Comparison of ENCODE assay signal across 11 cellular contexts in the genomic region with DNA sequence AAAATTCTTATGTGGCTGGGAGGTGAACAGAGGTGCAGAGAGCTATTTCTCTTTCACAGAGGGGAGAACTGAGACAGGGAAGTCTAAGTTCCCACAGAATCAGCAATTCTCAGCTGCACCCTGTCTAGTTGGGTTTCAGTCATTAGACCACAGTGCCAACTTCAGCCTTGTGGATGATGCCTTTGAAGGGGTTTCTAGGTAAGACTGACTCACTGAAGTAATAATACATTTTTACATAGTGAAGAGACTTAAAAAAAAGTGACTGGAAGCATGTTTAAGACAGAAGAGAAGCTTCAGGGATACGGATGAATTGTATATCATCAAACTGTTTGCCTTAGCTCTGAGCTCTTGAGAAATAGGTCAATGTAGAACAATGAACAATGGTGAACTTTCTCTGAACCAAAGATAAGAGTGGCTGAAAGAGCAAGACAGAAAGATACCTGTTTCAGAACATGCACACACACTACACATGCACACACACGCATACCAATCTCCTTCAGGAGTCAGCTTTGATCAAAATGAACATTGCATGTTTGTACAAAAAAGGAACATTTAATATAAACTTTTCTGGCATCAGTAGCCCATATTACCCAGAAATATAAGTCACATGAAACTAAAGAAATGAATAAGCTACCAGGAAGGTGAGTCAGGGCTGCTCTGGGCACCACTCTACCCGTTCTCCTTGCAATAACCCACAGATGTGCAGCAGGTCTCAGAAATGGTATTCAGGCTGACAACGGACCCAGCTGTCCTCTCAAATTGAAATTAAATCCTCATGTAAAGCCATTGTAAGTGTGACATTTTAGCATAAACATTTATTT. TPM values are rescaled to one million over a fixed set of nuclear protein-coding genes. Genes with fewer than 3 reads are reported as not detected.
DNase-seq lines count a peak whose midpoint lies in the region; ATAC-seq and TF ChIP-seq lines count a peak whose summit lies in the region.
"Had no signal": no experiment of that assay in that cellular context is flagged by ENCODE, and none has a peak within 500 bp of the region (broad histone marks: within the 10 kb centered on the region; RNA-seq: fewer than 3 reads in every experiment).

No MANE protein-coding gene starts in this region.

- H3K9me3 ChIP-seq in CD4-positive, alpha-beta memory T cell (ENCODE audit: control insufficient read depth in 1 of 2, low read length in 2 of 2) = no peaks in the 10 kb centered on the region
- no peaks in the 10 kb centered on the region for H3K9me3 ChIP-seq in aorta (ENCODE audit: control insufficient read depth, low read length)
- H3K9me3 ChIP-seq: right atrium auricular region had no signal

- ATAC-seq in GM21390 (IDR thresholded peaks at IDR 0.05; ENCODE audit: unreplicated experiment) = peak; percentile 77
- ATAC-seq in activated CD8-positive, alpha-beta T cell treated with anti-CD3 and anti-CD28 coated beads for 36 hours = peak; percentile 95
- peak; percentile 95 for ATAC-seq in foreskin keratinocyte
- no peak for ATAC-seq in HG02981 (IDR thresholded peaks at IDR 0.05; ENCODE audit: unreplicated experiment)
- ATAC-seq in aorta (ENCODE audit: low FRiP score) = no peak
- ATAC-seq: Panc1 had no signal

- DNase-seq in CD4-positive, alpha-beta memory T cell = peak in 1 of 5 donors; percentile 51
- peak; percentile 81 for DNase-seq in activated CD8-positive, alpha-beta T cell treated with anti-CD3 and anti-CD28 coated beads for 36 hours
- DNase-seq in foreskin keratinocyte (peak; percentile 69 to 75), aorta (no peak), HuH-7.5 (ENCODE audit: low spot score) (no peak), NCI-H446 (lab: John Stamatoyannopoulos, UW) (no peak)
- DNase-seq: hypothalamus had no signal

- H3K27me3 ChIP-seq in CD4-positive, alpha-beta memory T cell (ENCODE audit: insufficient read depth, low read length) = no peaks in the 10 kb centered on the region
- H3K27me3 ChIP-seq in foreskin keratinocyte = peaks cover 8% of the 10 kb centered on the region
- H3K27me3 ChIP-seq in aorta (ENCODE audit: control insufficient read depth in 1 of 2, insufficient read depth in 2 of 2, low read length in 1 of 2) = no peaks in the 10 kb centered on the region
- H3K27me3 ChIP-seq: right atrium auricular region had no signal

- H3K36me3 ChIP-seq in CD4-positive, alpha-beta memory T cell (ENCODE audit: insufficient read depth, low read length) = no peaks in the 10 kb centered on the region
- H3K36me3 ChIP-seq in aorta (ENCODE audit: control insufficient read depth in 1 of 2, insufficient read depth in 2 of 2, low read length in 1 of 2) = no peaks in the 10 kb centered on the region
- H3K36me3 ChIP-seq: right atrium auricular region had no signal

- no peak overlapping the region for H3K4me3 ChIP-seq in CD4-positive, alpha-beta memory T cell (ENCODE audit: low read length in 2 of 2)
- no peak overlapping the region for H3K4me3 ChIP-seq in aorta (ENCODE audit: low read length in 2 of 2)
- H3K4me3 ChIP-seq: right atrium auricular region had no signal

- no peak for TF ChIP-seq CTCF in activated CD8-positive, alpha-beta T cell treated with anti-CD3 and anti-CD28 coated beads for 36 hours (IDR thresholded peaks at IDR 0.05)
- no peak for TF ChIP-seq CTCF in foreskin keratinocyte (conservative IDR thresholded peaks at IDR 0.05)

- POLR2A ChIA-PET in CD4-positive, alpha-beta memory T cell (lab: Charles Lee; ENCODE audit: partially characterized antibody) = interaction anchor here (0.9 to 1.2 kb wide), 2 partner anchors 14 to 39 kb away, joined by 3 to 5 read pairs; no protein-coding TSS in a partner anchor
- POLR2A ChIA-PET in activated CD8-positive, alpha-beta T cell treated with anti-CD3 and anti-CD28 coated beads for 36 hours (lab: Charles Lee) = interaction anchor here (0.6 to 2.8 kb wide), 10 partner anchors 11 to 62 kb away, joined by 3 to 13 read pairs (median 4); no protein-coding TSS in a partner anchor

- peak overlapping the region in 3 of 8 donors; percentile 18 to 56 (median 45) for H3K4me3 Mint-ChIP-seq in CD4-positive, alpha-beta memory T cell
- peak overlapping the region; percentile 52 for H3K4me3 Mint-ChIP-seq in activated CD8-positive, alpha-beta T cell treated with anti-CD3 and anti-CD28 coated beads for 36 hours

- no peaks in the 10 kb centered on the region for H3K36me3 Mint-ChIP-seq in CD4-positive, alpha-beta memory T cell
- no peaks in the 10 kb centered on the region for H3K36me3 Mint-ChIP-seq in activated CD8-positive, alpha-beta T cell treated with anti-CD3 and anti-CD28 coated beads for 36 hours (ENCODE audit: low read depth)

- CTCF ChIA-PET in CD4-positive, alpha-beta memory T cell (lab: Charles Lee; ENCODE audit: partially characterized antibody) = interaction anchor here (1.2 to 3.0 kb wide), 3 partner anchors 12 to 51 kb away, joined by 6 to 16 read pairs (median 7); partner anchors contain the start of gene FYB1
- CTCF ChIA-PET in activated CD8-positive, alpha-beta T cell treated with anti-CD3 and anti-CD28 coated beads for 36 hours (lab: Charles Lee) = interaction anchor here (0.5 to 5.8 kb wide), 12 partner anchors 9 to 193 kb away, joined by 3 to 102 read pairs (median 4); partner anchors contain the start of genes DAB2 and FYB1

- no peaks in the 10 kb centered on the region for H3K27me3 Mint-ChIP-seq in CD4-positive, alpha-beta memory T cell
- no peaks in the 10 kb centered on the region for H3K27me3 Mint-ChIP-seq in activated CD8-positive, alpha-beta T cell treated with anti-CD3 and anti-CD28 coated beads for 36 hours

- peaks cover 0 to 3% (median 0%) of the 10 kb centered on the region in 8 donors for H3K9me3 Mint-ChIP-seq in CD4-positive, alpha-beta memory T cell
- H3K9me3 Mint-ChIP-seq in activated CD8-positive, alpha-beta T cell treated with anti-CD3 and anti-CD28 coated beads for 36 hours = peaks cover 2% of the 10 kb centered on the region

- peak overlapping the region in 4 of 7 donors; percentile 8 to 86 (median 56) for H3K27ac Mint-ChIP-seq in CD4-positive, alpha-beta memory T cell
- peak overlapping the region; percentile 92 for H3K27ac Mint-ChIP-seq in activated CD8-positive, alpha-beta T cell treated with anti-CD3 and anti-CD28 coated beads for 36 hours

- intact Hi-C loops in CD4-positive, alpha-beta memory T cell (cut with micrococcal nuclease) = no loop called here
- intact Hi-C loops in activated CD8-positive, alpha-beta T cell treated with anti-CD3 and anti-CD28 coated beads for 36 hours (cut with micrococcal nuclease) = no loop called here
- intact Hi-C loops in aorta (cut with DNase I) = no loop called here

- H3K4me1 ChIP-seq in CD4-positive, alpha-beta memory T cell (ENCODE audit: insufficient read depth, low read length) = peaks cover 12% of the 10 kb centered on the region
- H3K4me1 ChIP-seq in foreskin keratinocyte (peaks cover 4% of the 10 kb centered on the region), aorta (ENCODE audit: control insufficient read depth in 1 of 2, insufficient read depth in 2 of 2, low read length in 2 of 2) (no peaks in the 10 kb centered on the region)
- H3K4me1 ChIP-seq: right atrium auricular region had no signal

- WGBS in aorta, 2 donors = 71 to 75% methylated on average over 4 of the region's 4 CpGs

- no peak overlapping the region for H3K27ac ChIP-seq in CD4-positive, alpha-beta memory T cell (ENCODE audit: low read depth, low read length)
- peak overlapping the region; percentile 85 for H3K27ac ChIP-seq in foreskin keratinocyte
- H3K27ac ChIP-seq in aorta (ENCODE audit: low read depth in 1 of 2, low read length in 2 of 2) = no peak overlapping the region
- H3K27ac ChIP-seq: right atrium auricular region had no signal

- peaks cover 8 to 11% (median 10%) of the 10 kb centered on the region in 4 donors for H3K4me1 Mint-ChIP-seq in CD4-positive, alpha-beta memory T cell
- H3K4me1 Mint-ChIP-seq in activated CD8-positive, alpha-beta T cell treated with anti-CD3 and anti-CD28 coated beads for 36 hours (ENCODE audit: low read depth) = peaks cover 21% of the 10 kb centered on the region

RNA-seq across cellular contexts. Expression of gene FYB1, which starts 12.6 kb away (rescaled TPM):
- total RNA-seq in CD4-positive, alpha-beta memory T cell = 100 to 1,000 TPM; 571 to 596 TPM
- polyA plus RNA-seq in CD4-positive, alpha-beta memory T cell = 100 to 1,000 TPM; 184 to 414 TPM
- 10 to 100 TPM; 82.8 to 83.0 TPM for total RNA-seq in activated CD8-positive, alpha-beta T cell treated with anti-CD3 and anti-CD28 coated beads for 36 hours
- total RNA-seq in foreskin keratinocyte (not detected in 2 replicates), aorta (10 to 100 TPM; 16.3 to 45.8 TPM)
- polyA plus RNA-seq in foreskin keratinocyte (not detected in 2 replicates), aorta (10 to 100 TPM in 1 of 2 donors, under 1 TPM in 1; 0.87 to 10.3 TPM)

Comparison
In these comparisons a context has a peak if more than half of its experiments do, and no peak if none do; other contexts are left out.
1. DNase-seq: peak in activated CD8-positive, alpha-beta T cell treated with anti-CD3 and anti-CD28 coated beads for 36 hours (single experiment) and foreskin keratinocyte (2 of 2); none in aorta (0 of 2), HuH-7.5 (single experiment) and NCI-H446 (0 of 2).
2. ATAC-seq: peak in GM21390 (single experiment), activated CD8-positive, alpha-beta T cell treated with anti-CD3 and anti-CD28 coated beads for 36 hours (single experiment) and foreskin keratinocyte (single experiment); none in HG02981 (single experiment) and aorta (single experiment).
3. RNA of gene FYB1, which starts 12.6 kb away (total RNA-seq): 571 to 596 TPM in CD4-positive, alpha-beta memory T cell, 82.8 to 83.0 TPM in activated CD8-positive, alpha-beta T cell treated with anti-CD3 and anti-CD28 coated beads for 36 hours and 16.3 to 45.8 TPM in aorta; not detected in foreskin keratinocyte; every median in the first group is over 10 times any median in the second.